In genomic region chr16:52914428-52914827, GRCh38 we compare ENCODE assay signal across 19 cellular contexts.
DNase-seq lines count a peak whose midpoint lies in the region; ATAC-seq and TF ChIP-seq lines count a peak whose summit lies in the region.
"Had no signal": no experiment of that assay in that cellular context is flagged by ENCODE, and none has a peak within 500 bp of the region (broad histone marks: within the 10 kb centered on the region; RNA-seq: fewer than 3 reads in every experiment).

No MANE protein-coding gene starts in this region.

- DNase-seq in DMS 273 treated with DMSO at 0.1 percent for 48 hours (lab: John Stamatoyannopoulos, UW) (peak; percentile 51), NCI-H2171 (lab: John Stamatoyannopoulos, UW) (peak; percentile 79), NCI-H82 treated with DMSO at 0.1 percent for 48 hours (lab: John Stamatoyannopoulos, UW; ENCODE audit: unreplicated experiment) (peak; percentile 74), glutamatergic neuron (peak; percentile 20), NCI-H748 treated with DMSO at 0.1 percent for 48 hours (lab: John Stamatoyannopoulos, UW) (no peak)
- no peak for DNase-seq in activated CD4-positive, alpha-beta T cell treated with anti-CD3 and anti-CD28 coated beads, Interleukin-2, amount 50 U/mL, for 48 hours
- DNase-seq: CD4-positive, alpha-beta T cell; Kasumi-1; MV-4-11; NCI-H1105; NCI-H1436 treated with DMSO at 0.1 percent for 48 hours; NCI-H187 treated with DMSO at 0.1 percent for 48 hours; NCI-H446 treated with DMSO at 0.1 percent for 48 hours; NK-92 treated with Interleukin-12 subunit alpha and Interleukin-12 subunit beta, amount 100 ng/mL, for 24 hours; PC-9; Right ventricle myocardium superior; RPMI8226 had no signal

- H3K4me1 Mint-ChIP-seq in glutamatergic neuron (ENCODE audit: low read depth, unreplicated experiment), result peaks cover 24% of the 10 kb centered on the region

- no peaks in the 10 kb centered on the region for H3K36me3 Mint-ChIP-seq in glutamatergic neuron (ENCODE audit: unreplicated experiment)

- H3K27ac Mint-ChIP-seq in glutamatergic neuron (ENCODE audit: unreplicated experiment), result peak overlapping the region; percentile 49
- H3K27ac Mint-ChIP-seq: CD4-positive, alpha-beta T cell had no signal

- ATAC-seq in HG03045 (IDR thresholded peaks at IDR 0.05; ENCODE audit: unreplicated experiment), result no peak
- ATAC-seq: K562 had no signal

- no peak for TF ChIP-seq CTCF in glutamatergic neuron (IDR thresholded peaks at IDR 0.05; ENCODE audit: partially characterized antibody, unreplicated experiment)

- peaks cover 4% of the 10 kb centered on the region for H3K9me3 Mint-ChIP-seq in glutamatergic neuron (ENCODE audit: unreplicated experiment)
- H3K9me3 Mint-ChIP-seq: CD4-positive, alpha-beta T cell had no signal

- no peak overlapping the region for H3K4me3 Mint-ChIP-seq in glutamatergic neuron (ENCODE audit: unreplicated experiment)
- H3K4me3 Mint-ChIP-seq: CD4-positive, alpha-beta T cell had no signal

- H3K27me3 Mint-ChIP-seq in glutamatergic neuron (ENCODE audit: unreplicated experiment), result peaks cover 4% of the 10 kb centered on the region

Comparison
In these comparisons a context has a peak if more than half of its experiments do, and no peak if none do; other contexts are left out.
1. DNase-seq: peak in DMS 273 treated with DMSO at 0.1 percent for 48 hours (single experiment), NCI-H2171 (single experiment), NCI-H82 treated with DMSO at 0.1 percent for 48 hours (single experiment) and glutamatergic neuron (single experiment); none in activated CD4-positive, alpha-beta T cell treated with anti-CD3 and anti-CD28 coated beads, Interleukin-2, amount 50 U/mL, for 48 hours (0 of 2) and NCI-H748 treated with DMSO at 0.1 percent for 48 hours (single experiment).